10 cellular contexts compared by ENCODE assay signal in genomic region chr10:46558411-46559185, GRCh38. TPM values are rescaled to one million over a fixed set of nuclear protein-coding genes. Genes with fewer than 3 reads are reported as not detected.
A peak's percentile ranks its signal among the peaks of the same experiment; 100 is the strongest.
DNase-seq lines count a peak whose midpoint lies in the region; ATAC-seq and TF ChIP-seq lines count a peak whose summit lies in the region.
"Had no signal": no experiment of that assay in that cellular context is flagged by ENCODE, and none has a peak within 500 bp of the region (broad histone marks: within the 10 kb centered on the region; RNA-seq: fewer than 3 reads in every experiment).

No MANE protein-coding gene starts in this region.

- no peaks in the 10 kb centered on the region for H3K9me3 ChIP-seq in body of pancreas

- no peak overlapping the region for H3K27ac Mint-ChIP-seq in Calu3 (ENCODE audit: unreplicated experiment)
- no peak overlapping the region for H3K27ac Mint-ChIP-seq in natural killer cell treated with Interleukin-12 subunit alpha and Interleukin-12 subunit beta and Interleukin-15 and Interleukin-18, amount 100 ng/mL, for 72 hours
- no peak overlapping the region for H3K27ac Mint-ChIP-seq in activated naive CD8-positive, alpha-beta T cell treated with anti-CD3 and anti-CD28 coated beads for 36 hours

- no TSS peak for BruUV-seq in Calu3 (replicated peaks; lab: Mats Ljungman, UMichigan)

- TF ChIP-seq CTCF in Calu3 (IDR thresholded peaks at IDR 0.05; ENCODE audit: unreplicated experiment) (no peak), body of pancreas (IDR thresholded peaks at IDR 0.05) (no peak)

- H3K4me3 ChIP-seq in body of pancreas, result no peak overlapping the region

- H3K4me1 ChIP-seq in body of pancreas, result peaks cover 13% of the 10 kb centered on the region

- H3K27ac ChIP-seq in body of pancreas, result no peak overlapping the region

- peak; percentile 23 for DNase-seq in 8988T
- DNase-seq in Calu3, result peak; percentile 19
- peak; percentile 2 to 20 (median 8) for DNase-seq in body of pancreas
- DNase-seq in natural killer cell treated with Interleukin-12 subunit alpha and Interleukin-12 subunit beta and Interleukin-15 and Interleukin-18, amount 100 ng/mL, for 72 hours (ENCODE audit: low spot score), result peak; percentile 57
- no peak for DNase-seq in amygdala (lab: John Stamatoyannopoulos, UW)
- no peak for DNase-seq in activated naive CD8-positive, alpha-beta T cell treated with anti-CD3 and anti-CD28 coated beads for 36 hours
- DNase-seq in NCI-H524 treated with DMSO at 0.1 percent for 48 hours (lab: John Stamatoyannopoulos, UW), result no peak
- DNase-seq: COR-L47 had no signal

- TF ChIP-seq POLR2A in body of pancreas (IDR thresholded peaks at IDR 0.05), result no peak

- ATAC-seq in body of pancreas (no peak), HG02981 (IDR thresholded peaks at IDR 0.05; ENCODE audit: unreplicated experiment) (no peak)
- ATAC-seq in natural killer cell treated with Interleukin-12 subunit alpha and Interleukin-12 subunit beta and Interleukin-15 and Interleukin-18, amount 100 ng/mL, for 72 hours, result no peak
- ATAC-seq: HCT116 had no signal

- H3K36me3 ChIP-seq in body of pancreas (replicated peaks in 1 of 2; ENCODE audit: insufficient read depth in 1 of 2, low read depth in 2 of 2), result no peaks in the 10 kb centered on the region

- H3K36me3 Mint-ChIP-seq in Calu3 (ENCODE audit: insufficient read depth, unreplicated experiment), result peaks cover 19% of the 10 kb centered on the region
- no peaks in the 10 kb centered on the region for H3K36me3 Mint-ChIP-seq in natural killer cell treated with Interleukin-12 subunit alpha and Interleukin-12 subunit beta and Interleukin-15 and Interleukin-18, amount 100 ng/mL, for 72 hours
- no peaks in the 10 kb centered on the region for H3K36me3 Mint-ChIP-seq in activated naive CD8-positive, alpha-beta T cell treated with anti-CD3 and anti-CD28 coated beads for 36 hours

- 59 to 61% methylated on average over 9 of the region's 9 CpGs for WGBS in body of pancreas, 2 donors

- intact Hi-C loops in Calu3 (cut with micrococcal nuclease; ENCODE audit: unreplicated experiment), result loop anchor here (5.0 kb wide), 1 partner anchor 326 kb away; no protein-coding TSS in a partner anchor
- intact Hi-C loops in body of pancreas (cut with DNase I), result no loop called here

- no peak overlapping the region for H3K4me3 Mint-ChIP-seq in Calu3 (ENCODE audit: low read depth, unreplicated experiment)
- no peak overlapping the region for H3K4me3 Mint-ChIP-seq in natural killer cell treated with Interleukin-12 subunit alpha and Interleukin-12 subunit beta and Interleukin-15 and Interleukin-18, amount 100 ng/mL, for 72 hours
- H3K4me3 Mint-ChIP-seq in activated naive CD8-positive, alpha-beta T cell treated with anti-CD3 and anti-CD28 coated beads for 36 hours, result no peak overlapping the region

- no peaks in the 10 kb centered on the region for H3K27me3 Mint-ChIP-seq in Calu3 (ENCODE audit: unreplicated experiment)
- H3K27me3 Mint-ChIP-seq in natural killer cell treated with Interleukin-12 subunit alpha and Interleukin-12 subunit beta and Interleukin-15 and Interleukin-18, amount 100 ng/mL, for 72 hours, result peaks cover 0 to 3% of the 10 kb centered on the region in 2 donors
- no peaks in the 10 kb centered on the region for H3K27me3 Mint-ChIP-seq in activated naive CD8-positive, alpha-beta T cell treated with anti-CD3 and anti-CD28 coated beads for 36 hours

- CTCF ChIA-PET in Calu3 (lab: Charles Lee), result interaction anchor here (0.5 to 1.4 kb wide), 6 partner anchors 10 to 1218 kb away, joined by 3 to 5 read pairs (median 3); no protein-coding TSS in a partner anchor

- H3K9me3 Mint-ChIP-seq in Calu3 (ENCODE audit: low read depth, unreplicated experiment), result no peaks in the 10 kb centered on the region
- H3K9me3 Mint-ChIP-seq in natural killer cell treated with Interleukin-12 subunit alpha and Interleukin-12 subunit beta and Interleukin-15 and Interleukin-18, amount 100 ng/mL, for 72 hours, result no peaks in the 10 kb centered on the region
- no peaks in the 10 kb centered on the region for H3K9me3 Mint-ChIP-seq in activated naive CD8-positive, alpha-beta T cell treated with anti-CD3 and anti-CD28 coated beads for 36 hours

- H3K27me3 ChIP-seq in body of pancreas, result no peaks in the 10 kb centered on the region

- no peaks in the 10 kb centered on the region for H3K4me1 Mint-ChIP-seq in Calu3 (ENCODE audit: low read depth, unreplicated experiment)
- H3K4me1 Mint-ChIP-seq in natural killer cell treated with Interleukin-12 subunit alpha and Interleukin-12 subunit beta and Interleukin-15 and Interleukin-18, amount 100 ng/mL, for 72 hours (ENCODE audit: low read depth in 2 of 2), result peaks cover 0 to 2% of the 10 kb centered on the region in 2 donors
- peaks cover 5% of the 10 kb centered on the region for H3K4me1 Mint-ChIP-seq in activated naive CD8-positive, alpha-beta T cell treated with anti-CD3 and anti-CD28 coated beads for 36 hours

RNA-seq across cellular contexts. Expression of gene GPRIN2, which starts 2.1 kb away (rescaled TPM):
- total RNA-seq in Calu3 (2022) (9.5 and 12.8 TPM in 2 replicates), body of pancreas (10 to 100 TPM; 15.8 to 16.3 TPM)
- not detected for total RNA-seq in natural killer cell treated with Interleukin-12 subunit alpha and Interleukin-12 subunit beta and Interleukin-15 and Interleukin-18, amount 100 ng/mL, for 72 hours
- total RNA-seq in activated naive CD8-positive, alpha-beta T cell treated with anti-CD3 and anti-CD28 coated beads for 36 hours, result not detected

RNA-seq across cellular contexts. Expression of gene SYT15, which starts 20.3 kb away (rescaled TPM):
- total RNA-seq in Calu3 (2022) (1.5 and 2.2 TPM in 2 replicates), body of pancreas (1 to 10 TPM; 3.4 to 6.3 TPM)
- total RNA-seq in natural killer cell treated with Interleukin-12 subunit alpha and Interleukin-12 subunit beta and Interleukin-15 and Interleukin-18, amount 100 ng/mL, for 72 hours, result 1 to 10 TPM in 1 of 2 donors, under 1 TPM in 1; 0.81 to 1.9 TPM
- total RNA-seq in activated naive CD8-positive, alpha-beta T cell treated with anti-CD3 and anti-CD28 coated beads for 36 hours, result under 1 TPM; 0.50 to 0.58 TPM

Comparison
In these comparisons a context has a peak if more than half of its experiments do, and no peak if none do; other contexts are left out.
1. DNase-seq: peak in 8988T (single experiment), Calu3 (single experiment), body of pancreas (4 of 4) and natural killer cell treated with Interleukin-12 subunit alpha and Interleukin-12 subunit beta and Interleukin-15 and Interleukin-18, amount 100 ng/mL, for 72 hours (single experiment); none in amygdala (0 of 56), activated naive CD8-positive, alpha-beta T cell treated with anti-CD3 and anti-CD28 coated beads for 36 hours (single experiment) and NCI-H524 treated with DMSO at 0.1 percent for 48 hours (single experiment).
2. RNA of gene GPRIN2, which starts 2.1 kb away (total RNA-seq): 15.8 to 16.3 TPM in body of pancreas and 9.5 to 12.8 TPM in Calu3; not detected in natural killer cell treated with Interleukin-12 subunit alpha and Interleukin-12 subunit beta and Interleukin-15 and Interleukin-18, amount 100 ng/mL, for 72 hours and not detected in activated naive CD8-positive, alpha-beta T cell treated with anti-CD3 and anti-CD28 coated beads for 36 hours; every median in the first group is over 10 times any median in the second.